In the genomic region with DNA sequence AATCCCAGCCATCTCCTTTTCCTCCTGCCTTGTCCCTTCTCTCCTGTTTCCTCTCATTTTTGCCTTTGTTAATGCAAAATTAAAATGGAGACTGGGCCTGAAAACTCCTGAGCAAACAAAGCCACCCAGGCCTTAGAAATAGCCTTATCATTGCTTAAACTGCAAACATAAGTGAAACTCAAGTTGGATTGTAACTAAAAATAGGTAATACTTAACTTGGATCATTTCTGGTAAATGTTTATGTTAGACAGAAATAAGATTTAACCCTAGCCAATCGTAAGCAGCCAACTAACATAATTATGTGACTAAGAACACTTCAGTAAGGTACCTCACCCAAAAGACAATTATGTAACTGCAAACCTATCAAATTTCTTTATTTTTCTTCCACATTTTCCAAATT, we compare ENCODE assay signal across 9 cellular contexts. TPM values are rescaled to one million over a fixed set of nuclear protein-coding genes. Genes with fewer than 3 reads are reported as not detected.
DNase-seq lines count a peak whose midpoint lies in the region; TF ChIP-seq lines count a peak whose summit lies in the region.
"Not testable (repeated sequence)": the region's sequence is repeated elsewhere in the genome, so short reads cannot be mapped to it uniquely, and the experiment has no call there.
"Had no signal": no experiment of that assay in that cellular context is flagged by ENCODE, and none has a peak within 500 bp of the region (broad histone marks: within the 10 kb centered on the region; RNA-seq: fewer than 3 reads in every experiment).

No MANE protein-coding gene starts in this region.

- not testable (repeated sequence) for BruUV-seq in MCF 10A (replicated peaks; lab: Mats Ljungman, UMichigan)

- not testable (repeated sequence) for H3K36me3 ChIP-seq in esophagus squamous epithelium; smooth muscle cell (ENCODE audit: low read depth); transverse colon

- in situ Hi-C loops in transverse colon (cut with MboI; ENCODE audit: low pct_ligation_motif_present in 1 of 4, low pct_unique_long_range_greater_than_20kb in 1 of 4, low sequenced_read_pairs in 3 of 4): not testable (repeated sequence)

- H3K4me1 ChIP-seq in esophagus squamous epithelium (peaks cover 0 to 13% (median 9%) of the 10 kb centered on the region in 3 donors), transverse colon (peaks cover 0 to 11% (median 4%) of the 10 kb centered on the region in 4 donors)
- not testable (repeated sequence) for H3K4me1 ChIP-seq in smooth muscle cell (ENCODE audit: low read depth)

- intact Hi-C loops in MCF 10A (cut with micrococcal nuclease); esophagus squamous epithelium (cut with DNase I); transverse colon (cut with DNase I; ENCODE audit: low total_unique reads): not testable (repeated sequence)

- not testable (repeated sequence) for DNase-seq in AG04450 (ENCODE audit: low read depth, low spot score); esophagus squamous epithelium (lab: John Stamatoyannopoulos, UW); nephron progenitor cell; smooth muscle cell (lab: John Stamatoyannopoulos, UW; ENCODE audit: unreplicated experiment); transverse colon
- DNase-seq in M059J (ENCODE audit: low read depth) (peak; percentile 55), MCF 10A (ENCODE audit: unreplicated experiment) (peak; percentile 30), kidney tubule cell (ENCODE audit: low spot score) (peak; percentile 4)

- not testable (repeated sequence) for H3K27me3 ChIP-seq in AG04450 (ENCODE audit: control insufficient read depth, insufficient read depth, low read length); esophagus squamous epithelium; smooth muscle cell (ENCODE audit: low read depth); transverse colon

- H3K4me1 Mint-ChIP-seq in MCF 10A (ENCODE audit: insufficient read depth, unreplicated experiment) (peaks cover 10% of the 10 kb centered on the region), nephron progenitor cell (peaks cover 33% of the 10 kb centered on the region)

- TF ChIP-seq CTCF in AG04450 (IDR thresholded peaks at IDR 0.05; ENCODE audit: low read depth, low read length); MCF 10A (IDR thresholded peaks at IDR 0.05; ENCODE audit: unreplicated experiment); esophagus squamous epithelium (IDR thresholded peaks at IDR 0.05); nephron progenitor cell (IDR thresholded peaks at IDR 0.05); smooth muscle cell (IDR thresholded peaks at IDR 0.05; ENCODE audit: borderline replicate concordance, insufficient read depth, poor library complexity, severe bottlenecking); transverse colon (IDR thresholded peaks at IDR 0.05): not testable (repeated sequence)

- peak overlapping the region; percentile 39 for H3K4me2 ChIP-seq in smooth muscle cell

- CTCF ChIA-PET in AG04450 (lab: Charles Lee); MCF 10A (lab: Yijun Ruan, JAX): not testable (repeated sequence)

- H3F3A ChIP-seq in smooth muscle cell (ENCODE audit: low read depth): not testable (repeated sequence)

- H3K27me3 Mint-ChIP-seq in MCF 10A (ENCODE audit: insufficient read depth, unreplicated experiment); nephron progenitor cell (ENCODE audit: low read depth, poor library complexity): not testable (repeated sequence)

- not testable (repeated sequence) for TF ChIP-seq EP300 in transverse colon (IDR thresholded peaks at IDR 0.05; ENCODE audit: low read depth)

- not testable (repeated sequence) for H3K4me3 ChIP-seq in AG04450 (ENCODE audit: low read depth, low read length); esophagus squamous epithelium; smooth muscle cell; transverse colon

- 44 to 63% methylated on average over 1 of the region's 1 CpG for WGBS in esophagus squamous epithelium, 2 donors
- 68% methylated on average over 1 of the region's 1 CpG for WGBS in smooth muscle cell (ENCODE audit: low lambda C conversion rate)
- WGBS in transverse colon (ENCODE audit: low coverage in 1 of 2), 2 donors: 47% methylated on average over 1 of the region's 1 CpG; no CpG with 5 or more reads in 1 of the 2 donors

- H3K9ac ChIP-seq in smooth muscle cell (ENCODE audit: low read depth): not testable (repeated sequence)

- H4K20me1 ChIP-seq in smooth muscle cell (ENCODE audit: low read depth): not testable (repeated sequence)

- H3K79me2 ChIP-seq in smooth muscle cell (ENCODE audit: low read depth): not testable (repeated sequence)

- H2AFZ ChIP-seq in smooth muscle cell (ENCODE audit: low read depth): peak overlapping the region; percentile 16

- H3K9me3 Mint-ChIP-seq in MCF 10A (ENCODE audit: unreplicated experiment); nephron progenitor cell: not testable (repeated sequence)

- H3K27ac ChIP-seq in AG04450 (ENCODE audit: low read depth, low read length) (peak overlapping the region; percentile 97), esophagus squamous epithelium (peak overlapping the region in 3 of 4 donors; percentile 13 to 63 (median 20)), smooth muscle cell (ENCODE audit: low read depth) (peak overlapping the region; percentile 35), transverse colon (peak overlapping the region in 3 of 4 donors; percentile 39 to 70 (median 42))

- not testable (repeated sequence) for TF ChIP-seq POLR2A in esophagus squamous epithelium (IDR thresholded peaks at IDR 0.05); transverse colon (IDR thresholded peaks at IDR 0.05)

- H3K27ac Mint-ChIP-seq in MCF 10A (ENCODE audit: low read depth, unreplicated experiment): not testable (repeated sequence)
- H3K27ac Mint-ChIP-seq in nephron progenitor cell: peak overlapping the region; percentile 83

- POLR2A ChIA-PET in AG04450 (lab: Yijun Ruan, JAX); MCF 10A (lab: Yijun Ruan, JAX): not testable (repeated sequence)

- H3K36me3 Mint-ChIP-seq in MCF 10A (ENCODE audit: insufficient read depth, unreplicated experiment); nephron progenitor cell (ENCODE audit: low read depth): not testable (repeated sequence)

- not testable (repeated sequence) for H3K4me3 Mint-ChIP-seq in MCF 10A (ENCODE audit: unreplicated experiment)
- H3K4me3 Mint-ChIP-seq in nephron progenitor cell: peak overlapping the region; percentile 48

- not testable (repeated sequence) for H3K9me3 ChIP-seq in AG04450 (ENCODE audit: control insufficient read depth, insufficient read depth, low read length); esophagus squamous epithelium; smooth muscle cell (replicated peaks; ENCODE audit: low read depth); transverse colon

RNA-seq across cellular contexts. Expression of a gene that starts 8.7 kb away (rescaled TPM):
- 2.0 and 2.3 TPM in 2 replicates for polyA plus RNA-seq in AG04450 (2011; rRNA removed)
- polyA minus RNA-seq in AG04450 (2011; rRNA and poly(A)+ RNA removed): 0.83 and 1.4 TPM in 2 replicates
- 6.6 and 7.8 TPM in 2 replicates for total RNA-seq in M059J (2014; rRNA removed; shearing (Covaris generic))
- total RNA-seq in MCF 10A (2022): not detected in 2 replicates
- 10 to 100 TPM in 2 of 4 donors, 1 to 10 TPM in 2; 4.3 to 33.9 (median 19.6) TPM for total RNA-seq in esophagus squamous epithelium
- 0.36 TPM in 1 of 2 replicates, not detected in the other for total RNA-seq in smooth muscle cell
- 0.15 and 0.46 TPM in 2 replicates for polyA plus RNA-seq in smooth muscle cell
- 10 to 100 TPM; 10.7 to 37.8 (median 17.8) TPM for total RNA-seq in transverse colon
- total RNA-seq: H7 had no signal

RNA-seq across cellular contexts. Expression of a gene that starts 10.4 kb away (rescaled TPM):
- 0.27 and 0.63 TPM in 2 replicates for polyA plus RNA-seq in AG04450 (2011; rRNA removed)
- polyA minus RNA-seq in AG04450 (2011; rRNA and poly(A)+ RNA removed): 0.56 TPM in 1 of 2 replicates, not detected in the other
- total RNA-seq in M059J (2014; rRNA removed; shearing (Covaris generic)): 0.15 and 0.44 TPM in 2 replicates
- 0.28 and 0.52 TPM in 2 replicates for total RNA-seq in MCF 10A (2022)
- 1 to 10 TPM; 1.3 to 4.2 (median 3.2) TPM for total RNA-seq in esophagus squamous epithelium
- total RNA-seq in smooth muscle cell: 0.18 and 0.81 TPM in 2 replicates
- polyA plus RNA-seq in smooth muscle cell: 0.14 and 0.45 TPM in 2 replicates
- total RNA-seq in transverse colon: 1 to 10 TPM in 2 of 4 donors, under 1 TPM in 1, not detected in 1; 0.82 to 2.2 (median 1.6) TPM
- total RNA-seq: H7 had no signal

RNA-seq across cellular contexts. Expression of a gene that starts 35.7 kb away (rescaled TPM):
- not detected in 2 replicates for polyA plus RNA-seq in AG04450 (2011; rRNA removed)
- not detected in 2 replicates for polyA minus RNA-seq in AG04450 (2011; rRNA and poly(A)+ RNA removed)
- not detected in 2 replicates for total RNA-seq in M059J (2014; rRNA removed; shearing (Covaris generic))
- not detected in 2 replicates for total RNA-seq in MCF 10A (2022)
- total RNA-seq in esophagus squamous epithelium: 10 to 100 TPM in 1 of 4 donors, 1 to 10 TPM in 2, under 1 TPM in 1; 0.23 to 15.5 (median 1.9) TPM
- not detected in 2 replicates for total RNA-seq in smooth muscle cell
- polyA plus RNA-seq in smooth muscle cell: 0.09 TPM in 1 of 2 replicates, not detected in the other
- total RNA-seq in transverse colon: 10 to 100 TPM in 1 of 4 donors, 1 to 10 TPM in 2, under 1 TPM in 1; 0.75 to 21.7 (median 5.3) TPM
- total RNA-seq: H7 had no signal

Comparison
In these comparisons a context has a peak if more than half of its experiments do, and no peak if none do; other contexts are left out.
1. H3K27ac ChIP-seq: peak in every context shown above with its lines; median percentile 97 in AG04450; 42 in transverse colon; 35 in smooth muscle cell; 20 in esophagus squamous epithelium.